9 cellular contexts compared by ENCODE assay signal in genomic region chr7:140084972-140085371, GRCh38. TPM values are rescaled to one million over a fixed set of nuclear protein-coding genes. Genes with fewer than 3 reads are reported as not detected.
DNase-seq lines count a peak whose midpoint lies in the region; ATAC-seq lines count a peak whose summit lies in the region.
"Had no signal": no experiment of that assay in that cellular context is flagged by ENCODE, and none has a peak within 500 bp of the region (broad histone marks: within the 10 kb centered on the region; RNA-seq: fewer than 3 reads in every experiment).

No MANE protein-coding gene starts in this region.

- ATAC-seq in GM18502 (IDR thresholded peaks at IDR 0.05; ENCODE audit: poor library complexity, unreplicated experiment) (peak; percentile 80), GM21447 (IDR thresholded peaks at IDR 0.05; ENCODE audit: unreplicated experiment) (peak; percentile 93), HG03565 (IDR thresholded peaks at IDR 0.05; ENCODE audit: unreplicated experiment) (peak; percentile 94)

- DNase-seq in central memory CD4-positive, alpha-beta T cell, result peak; percentile 18
- DNase-seq in SK-N-DZ (ENCODE audit: low spot score) (no peak), HK-2 (ENCODE audit: unreplicated experiment) (no peak), SW 1271 (lab: John Stamatoyannopoulos, UW) (no peak), RKO (ENCODE audit: low spot score) (no peak)
- DNase-seq: NCI-H1092 treated with DMSO at 0.1 percent for 48 hours had no signal

RNA-seq across cellular contexts. Expression of gene PARP12, which starts 22.2 kb away (rescaled TPM):
- 0.93 and 2.0 TPM in 2 replicates for polyA plus RNA-seq in SK-N-DZ (2014; cell fraction: cytosol; rRNA removed)
- 3.0 and 5.1 TPM in 2 replicates for polyA plus RNA-seq in SK-N-DZ (2014; cell fraction: nucleus; rRNA removed)
